Comparison of ENCODE assay signal across 8 cellular contexts in the genomic region with DNA sequence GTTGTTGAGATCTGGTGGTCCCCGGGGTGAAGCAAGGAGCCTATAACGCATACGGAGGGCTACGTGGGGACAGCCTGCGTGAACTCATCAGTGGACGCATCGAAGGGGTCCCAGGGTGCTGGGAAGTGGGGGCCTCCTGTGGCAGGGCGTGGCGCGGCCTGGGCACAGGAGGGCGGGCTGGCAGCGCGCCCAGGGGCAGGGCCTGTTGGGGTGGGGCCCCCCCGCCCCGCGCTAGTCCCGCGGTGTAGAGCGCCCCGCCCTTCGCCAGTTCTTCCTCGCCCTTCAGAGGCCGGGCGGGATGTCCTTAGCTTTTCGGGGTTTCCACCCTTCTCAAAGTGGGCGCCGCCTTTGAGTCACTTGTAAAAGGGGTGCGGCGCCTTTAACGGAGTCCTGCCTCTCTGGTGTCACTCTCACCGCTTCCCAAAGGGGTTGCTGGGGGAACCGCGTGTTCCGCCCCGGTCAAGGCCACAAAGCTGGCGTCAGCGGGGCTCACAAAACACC. TPM values are rescaled to one million over a fixed set of nuclear protein-coding genes. Genes with fewer than 3 reads are reported as not detected.
DNase-seq lines count a peak whose midpoint lies in the region; ATAC-seq, FAIRE-seq and TF ChIP-seq lines count a peak whose summit lies in the region.

No MANE protein-coding gene starts in this region.

- H3K9me3 ChIP-seq in OCI-LY3 (ENCODE audit: insufficient read depth, low read length) (no peaks in the 10 kb centered on the region), pancreas (no peaks in the 10 kb centered on the region)

- peaks cover 15% of the 10 kb centered on the region for H3K4me1 Mint-ChIP-seq in activated T-helper 1 cell treated with anti-CD3 and anti-CD28 coated beads, Interleukin-12 subunit alpha, Interleukin-12 subunit beta, Interleukin-2, Interleukin-4 antibody, amounts not matched to agents 30 ng/mL and 10 ng/mL and 1 ng/mL, durations not matched to agents 14 hours and 24 hours and 36 hours (ENCODE audit: low read depth)

- TF ChIP-seq CTCF in OCI-LY3 (IDR thresholded peaks at IDR 0.05; ENCODE audit: low read depth, low read length) (no peak), fibroblast of villous mesenchyme (IDR thresholded peaks at IDR 0.05; ENCODE audit: insufficient read depth, low read depth, low read length) (no peak), pancreas (IDR thresholded peaks at IDR 0.05) (no peak)

- no peaks in the 10 kb centered on the region for H3K9me3 Mint-ChIP-seq in activated T-helper 1 cell treated with anti-CD3 and anti-CD28 coated beads, Interleukin-12 subunit alpha, Interleukin-12 subunit beta, Interleukin-2, Interleukin-4 antibody, amounts not matched to agents 30 ng/mL and 10 ng/mL and 1 ng/mL, durations not matched to agents 14 hours and 24 hours and 36 hours

- DNase-seq in AML-193 (lab: John Stamatoyannopoulos, UW) (peak; percentile 71 to 72), fibroblast of villous mesenchyme (ENCODE audit: low read depth) (peak; percentile 61), pancreas (peak; percentile 77 to 88 (median 80)), putamen (ENCODE audit: low spot score) (no peak)
- DNase-seq in activated T-helper 1 cell treated with anti-CD3 and anti-CD28 coated beads, Interleukin-12 subunit alpha, Interleukin-12 subunit beta, Interleukin-2, Interleukin-4 antibody, amounts not matched to agents 30 ng/mL and 10 ng/mL and 1 ng/mL, durations not matched to agents 14 hours and 24 hours and 36 hours (ENCODE audit: low spot score) = peak; percentile 55

- H3K36me3 ChIP-seq in OCI-LY3 (replicated peaks; ENCODE audit: low read depth, low read length) (peaks cover 6% of the 10 kb centered on the region), pancreas (no peaks in the 10 kb centered on the region)

- peaks cover 8% of the 10 kb centered on the region; the same call in 1 of the 2 replicates for H3K79me2 ChIP-seq in OCI-LY3 (ENCODE audit: low read length)

- H4K20me1 ChIP-seq in OCI-LY3 (ENCODE audit: insufficient read depth, low read length) = 0 out of 2 replicates have a peak, but pooled peaks cover 6% of the 10 kb centered on the region

- H2AFZ ChIP-seq in OCI-LY3 (ENCODE audit: low read depth, low read length) = 0 out of 2 replicates have a peak overlapping the region, but pooled peaks have one; percentile 18

- no peaks in the 10 kb centered on the region for H3K27me3 ChIP-seq in OCI-LY3 (ENCODE audit: low read depth, low read length)
- no peaks in the 10 kb centered on the region for H3K27me3 ChIP-seq in pancreas

- WGBS in pancreas, 2 donors = 0 to 32% methylated on average over 37 of the region's 37 CpGs

- H3K36me3 Mint-ChIP-seq in activated T-helper 1 cell treated with anti-CD3 and anti-CD28 coated beads, Interleukin-12 subunit alpha, Interleukin-12 subunit beta, Interleukin-2, Interleukin-4 antibody, amounts not matched to agents 30 ng/mL and 10 ng/mL and 1 ng/mL, durations not matched to agents 14 hours and 24 hours and 36 hours (ENCODE audit: low read depth) = peaks cover 20% of the 10 kb centered on the region

- peak overlapping the region; percentile 84 for H3K27ac Mint-ChIP-seq in activated T-helper 1 cell treated with anti-CD3 and anti-CD28 coated beads, Interleukin-12 subunit alpha, Interleukin-12 subunit beta, Interleukin-2, Interleukin-4 antibody, amounts not matched to agents 30 ng/mL and 10 ng/mL and 1 ng/mL, durations not matched to agents 14 hours and 24 hours and 36 hours

- H3K4me1 ChIP-seq in OCI-LY3 (ENCODE audit: low read length) (peaks cover 17% of the 10 kb centered on the region), pancreas (peaks cover 0 to 2% (median 0%) of the 10 kb centered on the region in 3 donors)

- peak; percentile 69 for ATAC-seq in GM19324 (IDR thresholded peaks at IDR 0.05; ENCODE audit: low FRiP score, unreplicated experiment)
- peak; percentile 74 for ATAC-seq in HG03439 (IDR thresholded peaks at IDR 0.05; ENCODE audit: unreplicated experiment)
- peak; percentile 71 to 85 (median 84) for ATAC-seq in pancreas

- H3K4me3 ChIP-seq in OCI-LY3 (ENCODE audit: low read length) (peak overlapping the region; percentile 98), fibroblast of villous mesenchyme (ENCODE audit: low read depth, low read length) (peak overlapping the region; percentile 73), pancreas (peak overlapping the region; percentile 18 to 52 (median 42))

- H3K27me3 Mint-ChIP-seq in activated T-helper 1 cell treated with anti-CD3 and anti-CD28 coated beads, Interleukin-12 subunit alpha, Interleukin-12 subunit beta, Interleukin-2, Interleukin-4 antibody, amounts not matched to agents 30 ng/mL and 10 ng/mL and 1 ng/mL, durations not matched to agents 14 hours and 24 hours and 36 hours (ENCODE audit: insufficient read depth) = peaks cover under 1% of the 10 kb centered on the region

- no peak for FAIRE-seq in pancreas (lab: Jason Lieb, UNC)

- intact Hi-C loops in activated T-helper 1 cell treated with anti-CD3 and anti-CD28 coated beads, Interleukin-12 subunit alpha, Interleukin-12 subunit beta, Interleukin-2, Interleukin-4 antibody, amounts not matched to agents 30 ng/mL and 10 ng/mL and 1 ng/mL, durations not matched to agents 14 hours and 24 hours and 36 hours (cut with micrococcal nuclease) = loop anchor here (1.0 kb wide), 4 partner anchors 8 to 97 kb away; partner anchors contain the start of genes GPKOW and PPP1R3F
- intact Hi-C loops in pancreas (cut with DNase I) = no loop called here

- H3K27ac ChIP-seq in OCI-LY3 (ENCODE audit: low read length) (peak overlapping the region; percentile 75), pancreas (peak overlapping the region; percentile 68 to 79 (median 74))

- H3K4me3 Mint-ChIP-seq in activated T-helper 1 cell treated with anti-CD3 and anti-CD28 coated beads, Interleukin-12 subunit alpha, Interleukin-12 subunit beta, Interleukin-2, Interleukin-4 antibody, amounts not matched to agents 30 ng/mL and 10 ng/mL and 1 ng/mL, durations not matched to agents 14 hours and 24 hours and 36 hours = peak overlapping the region; percentile 88

- peak overlapping the region; percentile 98 for H3K9ac ChIP-seq in OCI-LY3 (ENCODE audit: low read length)

- H3K4me2 ChIP-seq in OCI-LY3 (ENCODE audit: low read length) = peak overlapping the region; percentile 68

RNA-seq across cellular contexts. Expression of gene PLP2, which starts 0.6 kb away (rescaled TPM):
- 72.9 and 73.2 TPM in 2 replicates for total RNA-seq in activated T-helper 1 cell treated with anti-CD3 and anti-CD28 coated beads, Interleukin-12 subunit alpha, Interleukin-12 subunit beta, Interleukin-2, Interleukin-4 antibody, amounts not matched to agents 30 ng/mL and 10 ng/mL and 1 ng/mL, durations not matched to agents 14 hours and 24 hours and 36 hours
- total RNA-seq in fibroblast of villous mesenchyme (19.0 and 29.6 TPM in 2 replicates), pancreas (100 to 1,000 TPM in 4 of 6 donors, 10 to 100 TPM in 2; 36.0 to 125 (median 114) TPM)
- 100 to 1,000 TPM; 119 to 126 TPM for polyA plus RNA-seq in pancreas

RNA-seq across cellular contexts. Expression of gene MAGIX, which starts 9.8 kb away (rescaled TPM):
- total RNA-seq in activated T-helper 1 cell treated with anti-CD3 and anti-CD28 coated beads, Interleukin-12 subunit alpha, Interleukin-12 subunit beta, Interleukin-2, Interleukin-4 antibody, amounts not matched to agents 30 ng/mL and 10 ng/mL and 1 ng/mL, durations not matched to agents 14 hours and 24 hours and 36 hours = 1.4 and 2.8 TPM in 2 replicates
- 1.9 and 2.2 TPM in 2 replicates for total RNA-seq in fibroblast of villous mesenchyme
- 10 to 100 TPM in 1 of 6 donors, 1 to 10 TPM in 5; 6.8 to 12.7 (median 8.3) TPM for total RNA-seq in pancreas
- polyA plus RNA-seq in pancreas = 10 to 100 TPM; 12.8 to 25.7 TPM

RNA-seq across cellular contexts. Expression of gene PRICKLE3, which starts 13.8 kb away (rescaled TPM):
- 19.5 and 20.4 TPM in 2 replicates for total RNA-seq in activated T-helper 1 cell treated with anti-CD3 and anti-CD28 coated beads, Interleukin-12 subunit alpha, Interleukin-12 subunit beta, Interleukin-2, Interleukin-4 antibody, amounts not matched to agents 30 ng/mL and 10 ng/mL and 1 ng/mL, durations not matched to agents 14 hours and 24 hours and 36 hours
- total RNA-seq in fibroblast of villous mesenchyme (5.2 TPM in 2 replicates), pancreas (1 to 10 TPM; 4.2 to 7.0 (median 5.6) TPM)
- polyA plus RNA-seq in pancreas = 1 to 10 TPM; 4.3 to 6.7 TPM

RNA-seq across cellular contexts. Expression of gene SYP, which starts 27.7 kb away (rescaled TPM):
- total RNA-seq in activated T-helper 1 cell treated with anti-CD3 and anti-CD28 coated beads, Interleukin-12 subunit alpha, Interleukin-12 subunit beta, Interleukin-2, Interleukin-4 antibody, amounts not matched to agents 30 ng/mL and 10 ng/mL and 1 ng/mL, durations not matched to agents 14 hours and 24 hours and 36 hours = 2.9 and 3.3 TPM in 2 replicates
- total RNA-seq in fibroblast of villous mesenchyme (under 0.01 TPM in 1 of 2 replicates, not detected in the other), pancreas (1 to 10 TPM; 2.0 to 9.8 (median 4.2) TPM)
- 10 to 100 TPM; 13.4 to 41.7 TPM for polyA plus RNA-seq in pancreas

RNA-seq across cellular contexts. Expression of gene GPKOW, which starts 48.8 kb away (rescaled TPM):
- total RNA-seq in activated T-helper 1 cell treated with anti-CD3 and anti-CD28 coated beads, Interleukin-12 subunit alpha, Interleukin-12 subunit beta, Interleukin-2, Interleukin-4 antibody, amounts not matched to agents 30 ng/mL and 10 ng/mL and 1 ng/mL, durations not matched to agents 14 hours and 24 hours and 36 hours = 26.6 and 28.1 TPM in 2 replicates
- 13.0 and 15.5 TPM in 2 replicates for total RNA-seq in fibroblast of villous mesenchyme
- total RNA-seq in pancreas = 10 to 100 TPM in 1 of 6 donors, 1 to 10 TPM in 5; 5.4 to 11.5 (median 7.7) TPM
- polyA plus RNA-seq in pancreas = 10 to 100 TPM in 1 of 2 donors, 1 to 10 TPM in 1; 5.1 to 10.5 TPM

Comparison
In these comparisons a context has a peak if more than half of its experiments do, and no peak if none do; other contexts are left out.
1. H3K4me3 ChIP-seq: peak in every context shown above with its lines; median percentile 98 in OCI-LY3; 73 in fibroblast of villous mesenchyme; 42 in pancreas.